In the genomic region with DNA sequence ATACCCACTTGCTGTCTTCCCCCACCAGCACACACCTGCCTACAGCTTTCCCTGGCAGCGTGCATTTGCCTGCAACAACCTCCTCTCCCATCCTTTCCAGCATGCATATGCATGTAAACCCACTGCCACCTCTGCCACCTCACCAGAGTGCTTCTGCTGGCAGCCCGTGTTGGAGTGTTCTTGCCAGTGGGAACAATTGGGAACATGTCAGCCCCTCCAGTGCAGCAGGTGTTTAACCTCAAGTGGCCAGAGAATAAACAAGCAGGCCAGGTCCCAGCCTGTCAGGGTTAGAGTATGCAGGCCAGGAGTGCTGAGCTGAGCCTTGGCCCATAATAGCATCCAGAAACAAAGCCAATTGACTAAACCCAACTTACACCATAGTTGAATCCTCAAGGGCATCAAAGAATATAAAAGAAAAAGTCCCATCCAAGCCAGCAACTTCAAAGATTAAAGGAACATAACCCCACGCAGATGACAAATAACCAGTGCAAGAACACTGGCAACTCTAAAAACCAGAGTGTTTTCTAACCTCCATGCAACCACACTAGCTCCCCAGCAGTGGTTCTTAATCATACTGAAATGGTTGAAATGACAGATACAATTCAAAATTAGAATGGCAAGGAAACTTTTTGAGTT, we compare ENCODE assay signal across 11 cellular contexts.
DNase-seq lines count a peak whose midpoint lies in the region; ATAC-seq, FAIRE-seq and TF ChIP-seq lines count a peak whose summit lies in the region.
"Had no signal": no experiment of that assay in that cellular context is flagged by ENCODE, and none has a peak within 500 bp of the region (broad histone marks: within the 10 kb centered on the region; RNA-seq: fewer than 3 reads in every experiment).

No MANE protein-coding gene starts in this region.

- H3K36me3 Mint-ChIP-seq in CD8-positive, alpha-beta memory T cell, result no peaks in the 10 kb centered on the region
- H3K36me3 Mint-ChIP-seq: naive B cell had no signal

- DNase-seq in GM10266 (ENCODE audit: extremely low spot score) (peak; percentile 7), NCI-H774 (lab: John Stamatoyannopoulos, UW) (peak; percentile 83), activated gamma-delta T cell treated with Interleukin-2 at 50 U/mL for 16 hours (no peak), HTR-8/SVneo (ENCODE audit: insufficient read length, low spot score) (no peak), MG63 (no peak)
- DNase-seq in CD8-positive, alpha-beta memory T cell, result no peak
- DNase-seq: erythroblast, naive B cell, NCI-H1694 had no signal

- no peak overlapping the region for H3K27ac ChIP-seq in CD8-positive, alpha-beta memory T cell (ENCODE audit: low read depth, low read length)

- H3K4me3 ChIP-seq in CD8-positive, alpha-beta memory T cell (ENCODE audit: low read length), result no peak overlapping the region
- H3K4me3 ChIP-seq in MG63, result no peak overlapping the region

- H3K27me3 ChIP-seq in CD8-positive, alpha-beta memory T cell (ENCODE audit: insufficient read depth, low read length, poor library complexity, severe bottlenecking), result no peaks in the 10 kb centered on the region
- H3K27me3 ChIP-seq in MG63, result no peaks in the 10 kb centered on the region

- CTCF ChIA-PET in CD8-positive, alpha-beta memory T cell (lab: Charles Lee), result no interaction called here

- H3K36me3 ChIP-seq in CD8-positive, alpha-beta memory T cell (ENCODE audit: insufficient read depth, low read length), result no peaks in the 10 kb centered on the region
- H3K36me3 ChIP-seq in MG63, result no peaks in the 10 kb centered on the region

- no peaks in the 10 kb centered on the region for H3K9me3 Mint-ChIP-seq in CD8-positive, alpha-beta memory T cell
- H3K9me3 Mint-ChIP-seq: naive B cell had no signal

- FAIRE-seq in HTR-8/SVneo (lab: Jason Lieb, UNC), result no peak

- H3K4me1 Mint-ChIP-seq in CD8-positive, alpha-beta memory T cell, result no peaks in the 10 kb centered on the region
- H3K4me1 Mint-ChIP-seq: naive B cell had no signal

- H3K9me3 ChIP-seq in CD8-positive, alpha-beta memory T cell (ENCODE audit: low read length), result no peaks in the 10 kb centered on the region
- 0 out of 2 replicates have a peak, but pooled peaks cover 3% of the 10 kb centered on the region for H3K9me3 ChIP-seq in MG63

- H3K27ac Mint-ChIP-seq in CD8-positive, alpha-beta memory T cell, result peak overlapping the region in 1 of 8 donors; percentile 47
- H3K27ac Mint-ChIP-seq: naive B cell had no signal

- POLR2A ChIA-PET in CD8-positive, alpha-beta memory T cell (lab: Charles Lee), result no interaction called here

- no peak for TF ChIP-seq CTCF in GM10266 (IDR thresholded peaks at IDR 0.05; ENCODE audit: control insufficient read depth, insufficient read depth, low read depth, missing control alignments)

- H3K4me1 ChIP-seq in CD8-positive, alpha-beta memory T cell (ENCODE audit: insufficient read depth, low read length), result no peaks in the 10 kb centered on the region

- no peak overlapping the region for H3K4me3 Mint-ChIP-seq in CD8-positive, alpha-beta memory T cell
- H3K4me3 Mint-ChIP-seq: naive B cell had no signal

- H3K27me3 Mint-ChIP-seq in CD8-positive, alpha-beta memory T cell, result peaks cover 0 to 3% of the 10 kb centered on the region in 2 donors
- H3K27me3 Mint-ChIP-seq: naive B cell had no signal

- peak; percentile 92 for ATAC-seq in GM19035 (IDR thresholded peaks at IDR 0.05; ENCODE audit: unreplicated experiment)
- ATAC-seq in HG03039 (IDR thresholded peaks at IDR 0.05; ENCODE audit: unreplicated experiment), result peak; percentile 94

Comparison
In these comparisons a context has a peak if more than half of its experiments do, and no peak if none do; other contexts are left out.
1. DNase-seq: peak in GM10266 (single experiment) and NCI-H774 (single experiment); none in CD8-positive, alpha-beta memory T cell (0 of 5), activated gamma-delta T cell treated with Interleukin-2 at 50 U/mL for 16 hours (single experiment), HTR-8/SVneo (single experiment) and MG63 (single experiment).